In genomic region chr19:6387372-6387771, GRCh38 we compare ENCODE assay signal across 37 cellular contexts.
"Had no signal": no experiment of that assay in that cellular context is flagged by ENCODE, and none has a peak within 500 bp of the region (broad histone marks: within the 10 kb centered on the region; RNA-seq: fewer than 3 reads in every experiment).

No MANE protein-coding gene starts in this region.

- DNase-seq: activated B cell treated with CpG ODN at 0.5 μM for 24 hours; activated CD4-positive, alpha-beta T cell treated with anti-CD3 and anti-CD28 coated beads for 4 hours; activated CD4-positive, alpha-beta T cell treated with anti-CD3 and anti-CD28 coated beads, Interleukin-2, amount 10 ng/mL, durations not matched to agents 7 days and 5 days; activated CD4-positive, alpha-beta T cell treated with anti-CD3 and anti-CD28 coated beads, Interleukin-2, amount 50 U/mL, for 48 hours; activated CD4-positive, CD25-positive, alpha-beta regulatory T cell treated with anti-CD3 and anti-CD28 coated beads, Interleukin-2, amount 50 U/mL, for 72 hours; activated CD8-positive, alpha-beta memory T cell treated with anti-CD3 and anti-CD28 coated beads, Interleukin-2, amount 50 U/mL, for 4 hours; activated CD8-positive, alpha-beta T cell treated with anti-CD3 and anti-CD28 coated beads for 36 hours; activated effector memory CD4-positive, alpha-beta T cell treated with anti-CD3 and anti-CD28 coated beads, Interleukin-2, amount 50 U/mL, for 16 hours; activated gamma-delta T cell treated with Interleukin-2 at 50 U/mL for 16 hours; activated naive CD4-positive, alpha-beta T cell; activated naive CD4-positive, alpha-beta T cell treated with anti-CD3 and anti-CD28 coated beads for 36 hours; activated naive CD4-positive, alpha-beta T cell treated with anti-CD3 and anti-CD28 coated beads, Interleukin-2, amount 50 U/mL, for 16 hours; activated naive CD8-positive, alpha-beta T cell treated with anti-CD3 and anti-CD28 coated beads for 36 hours; activated T-cell treated with anti-CD3 and anti-CD28 coated beads for 4 hours; activated T-cell treated with anti-CD3 and anti-CD28 coated beads, Interleukin-2, amount 50 U/mL, for 1 hour; activated T-cell treated with anti-CD3 and anti-CD28 coated beads, Interleukin-2, amount 50 U/mL, for 4 hours; activated T-cell treated with anti-CD3 and anti-CD28 coated beads, Interleukin-2, amount 50 U/mL, for 72 hours; adrenal gland; amniotic stem cell; aorta; body of pancreas; caudate nucleus; cerebellar nuclear complex; T-helper 1 cell; T-helper 2 cell; T-helper 9 cell had no signal

- H3K4me3 Mint-ChIP-seq: activated B cell treated with CpG ODN at 0.5 μM for 24 hours; activated CD4-positive, alpha-beta T cell treated with anti-CD3 and anti-CD28 coated beads, Interleukin-2, amount 10 ng/mL, durations not matched to agents 7 days and 5 days; activated CD8-positive, alpha-beta T cell treated with anti-CD3 and anti-CD28 coated beads for 36 hours; activated naive CD4-positive, alpha-beta T cell treated with anti-CD3 and anti-CD28 coated beads for 36 hours; activated naive CD8-positive, alpha-beta T cell treated with anti-CD3 and anti-CD28 coated beads for 36 hours; activated T-cell treated with anti-CD3 and anti-CD28 coated beads, Interleukin-2, amount 50 U/mL, for 4 hours; activated T-cell treated with anti-CD3 and anti-CD28 coated beads, Interleukin-2, amount 50 U/mL, for 72 hours; activated T-helper 1 cell treated with anti-CD3 and anti-CD28 coated beads, Interleukin-12 subunit alpha, Interleukin-12 subunit beta, Interleukin-2, Interleukin-4 antibody, amounts not matched to agents 30 ng/mL and 10 ng/mL and 1 ng/mL, durations not matched to agents 14 hours and 24 hours and 36 hours; activated T-helper 17 cell treated with anti-CD3 and anti-CD28 coated beads, Interleukin-2, amount 50 U/mL, for 72 hours; central memory CD8-positive, alpha-beta T cell; T-helper 1 cell treated with Interleukin-12 subunit alpha and Interleukin-12 subunit beta and Interleukin-4 antibody, amounts not matched to agents 30 μg/mL and 1 μg/mL, for 36 hours; T-helper 2 cell treated with Interferon-gamma antibody and Interleukin-4, amounts not matched to agents 5 μg/mL and 100 μg/mL, for 36 hours had no signal

- H3K27ac Mint-ChIP-seq: activated B cell treated with CpG ODN at 0.5 μM for 24 hours; activated CD4-positive, alpha-beta T cell treated with anti-CD3 and anti-CD28 coated beads, Interleukin-2, amount 10 ng/mL, durations not matched to agents 7 days and 5 days; activated CD8-positive, alpha-beta T cell treated with anti-CD3 and anti-CD28 coated beads for 36 hours; activated naive CD4-positive, alpha-beta T cell treated with anti-CD3 and anti-CD28 coated beads for 36 hours; activated naive CD8-positive, alpha-beta T cell treated with anti-CD3 and anti-CD28 coated beads for 36 hours; activated T-cell treated with anti-CD3 and anti-CD28 coated beads, Interleukin-2, amount 50 U/mL, for 72 hours; activated T-helper 1 cell treated with anti-CD3 and anti-CD28 coated beads, Interleukin-12 subunit alpha, Interleukin-12 subunit beta, Interleukin-2, Interleukin-4 antibody, amounts not matched to agents 30 ng/mL and 10 ng/mL and 1 ng/mL, durations not matched to agents 14 hours and 24 hours and 36 hours; activated T-helper 17 cell treated with anti-CD3 and anti-CD28 coated beads, Interleukin-2, amount 50 U/mL, for 72 hours; T-helper 1 cell treated with Interleukin-12 subunit alpha and Interleukin-12 subunit beta and Interleukin-4 antibody, amounts not matched to agents 30 μg/mL and 1 μg/mL, for 36 hours; T-helper 2 cell treated with Interferon-gamma antibody and Interleukin-4, amounts not matched to agents 5 μg/mL and 100 μg/mL, for 36 hours had no signal

- H3K9me3 Mint-ChIP-seq: activated B cell treated with CpG ODN at 0.5 μM for 24 hours; activated CD4-positive, alpha-beta T cell treated with anti-CD3 and anti-CD28 coated beads, Interleukin-2, amount 10 ng/mL, durations not matched to agents 7 days and 5 days; activated CD8-positive, alpha-beta T cell treated with anti-CD3 and anti-CD28 coated beads for 36 hours; activated naive CD4-positive, alpha-beta T cell treated with anti-CD3 and anti-CD28 coated beads for 36 hours; activated naive CD8-positive, alpha-beta T cell treated with anti-CD3 and anti-CD28 coated beads for 36 hours; activated T-cell treated with anti-CD3 and anti-CD28 coated beads, Interleukin-2, amount 50 U/mL, for 4 hours; activated T-cell treated with anti-CD3 and anti-CD28 coated beads, Interleukin-2, amount 50 U/mL, for 72 hours; activated T-helper 1 cell treated with anti-CD3 and anti-CD28 coated beads, Interleukin-12 subunit alpha, Interleukin-12 subunit beta, Interleukin-2, Interleukin-4 antibody, amounts not matched to agents 30 ng/mL and 10 ng/mL and 1 ng/mL, durations not matched to agents 14 hours and 24 hours and 36 hours; activated T-helper 17 cell treated with anti-CD3 and anti-CD28 coated beads, Interleukin-2, amount 50 U/mL, for 72 hours; central memory CD8-positive, alpha-beta T cell; T-helper 1 cell treated with Interleukin-12 subunit alpha and Interleukin-12 subunit beta and Interleukin-4 antibody, amounts not matched to agents 30 μg/mL and 1 μg/mL, for 36 hours; T-helper 2 cell treated with Interferon-gamma antibody and Interleukin-4, amounts not matched to agents 5 μg/mL and 100 μg/mL, for 36 hours had no signal

- H3K27me3 Mint-ChIP-seq: activated B cell treated with CpG ODN at 0.5 μM for 24 hours; activated CD4-positive, alpha-beta T cell treated with anti-CD3 and anti-CD28 coated beads, Interleukin-2, amount 10 ng/mL, durations not matched to agents 7 days and 5 days; activated CD8-positive, alpha-beta T cell treated with anti-CD3 and anti-CD28 coated beads for 36 hours; activated naive CD8-positive, alpha-beta T cell treated with anti-CD3 and anti-CD28 coated beads for 36 hours; activated T-helper 17 cell treated with anti-CD3 and anti-CD28 coated beads, Interleukin-2, amount 50 U/mL, for 72 hours; central memory CD8-positive, alpha-beta T cell had no signal

- H3K9me3 ChIP-seq: adrenal gland, body of pancreas had no signal

- ATAC-seq: activated CD8-positive, alpha-beta T cell treated with anti-CD3 and anti-CD28 coated beads for 36 hours; activated T-cell treated with anti-CD3 and anti-CD28 coated beads, Interleukin-2, amount 50 U/mL, for 4 hours; activated T-cell treated with anti-CD3 and anti-CD28 coated beads, Interleukin-2, amount 50 U/mL, for 72 hours; activated T-helper 17 cell treated with anti-CD3 and anti-CD28 coated beads, Interleukin-2, amount 50 U/mL, for 72 hours had no signal

- H3K27ac ChIP-seq: adrenal gland, body of pancreas, cardiac muscle cell, VCaP had no signal

- H3K4me3 ChIP-seq: adrenal gland, body of pancreas, cardiac muscle cell had no signal

- H3K27me3 ChIP-seq: adrenal gland, body of pancreas, cardiac muscle cell had no signal

- FAIRE-seq: astrocyte, bronchial epithelial cell, colon, TTC549 had no signal
